Comparison of ENCODE assay signal across 12 cellular contexts in the genomic region with DNA sequence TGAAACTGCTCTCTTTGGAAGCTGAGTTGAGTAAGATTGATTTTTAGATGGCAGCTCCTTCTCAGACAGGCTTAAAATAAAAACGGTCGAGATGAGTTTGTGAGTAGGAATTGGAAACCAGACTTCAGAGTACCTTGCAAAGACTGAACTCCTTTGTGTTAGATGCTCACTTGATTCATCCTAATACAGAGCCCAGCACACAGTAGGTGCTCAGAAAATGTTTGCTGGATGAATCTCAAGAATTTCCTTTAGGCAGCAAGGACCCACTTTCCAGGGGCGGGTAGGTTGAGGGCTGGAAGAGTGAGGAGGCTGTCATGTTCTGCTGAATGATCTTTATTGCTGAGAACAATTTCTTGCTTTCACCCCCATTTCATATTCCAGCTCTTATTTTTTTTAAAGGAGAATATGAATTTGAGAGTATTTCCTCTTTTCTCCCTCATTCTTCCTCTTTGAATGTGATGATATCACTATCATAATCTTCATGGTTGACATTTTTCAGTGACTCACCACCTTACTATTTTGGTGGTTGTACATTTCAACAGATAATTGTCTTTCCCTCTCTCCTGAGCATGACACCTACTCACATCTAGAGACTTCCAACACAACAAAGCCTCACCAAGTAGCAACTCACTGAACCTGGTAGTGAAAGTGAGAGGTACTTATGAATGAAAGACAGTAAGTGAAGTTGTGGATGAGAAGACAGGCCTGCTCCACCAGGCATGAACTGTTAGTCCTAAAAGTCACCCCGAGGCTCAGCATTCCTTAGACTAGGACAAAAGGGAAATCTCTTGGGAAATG.
DNase-seq lines count a peak whose midpoint lies in the region; ATAC-seq and TF ChIP-seq lines count a peak whose summit lies in the region.
"Had no signal": no experiment of that assay in that cellular context is flagged by ENCODE, and none has a peak within 500 bp of the region (broad histone marks: within the 10 kb centered on the region; RNA-seq: fewer than 3 reads in every experiment).

No MANE protein-coding gene starts in this region.

- H3K4me3 Mint-ChIP-seq in brain: no peak overlapping the region
- H3K4me3 Mint-ChIP-seq: immature natural killer cell had no signal

- no peaks in the 10 kb centered on the region for H3K27me3 Mint-ChIP-seq in brain

- H3K36me3 Mint-ChIP-seq in brain: no peaks in the 10 kb centered on the region
- H3K36me3 Mint-ChIP-seq: immature natural killer cell had no signal

- TF ChIP-seq POLR2A in GM18505 (IDR thresholded peaks at IDR 0.05; ENCODE audit: borderline replicate concordance, extremely low read depth, insufficient read depth, insufficient read length): no peak

- peaks cover 48% of the 10 kb centered on the region for H3K4me1 Mint-ChIP-seq in brain

- H3K9me3 Mint-ChIP-seq in brain: peaks cover 0 to 2% (median 0%) of the 10 kb centered on the region in 5 experiments
- H3K9me3 Mint-ChIP-seq: immature natural killer cell had no signal

- TF ChIP-seq CTCF in brain (conservative IDR thresholded peaks at IDR 0.05): no peak

- peak; percentile 70 for DNase-seq in GM03348 (ENCODE audit: low spot score)
- DNase-seq in NOMO-1 treated with DMSO at 0.1 percent for 48 hours (lab: John Stamatoyannopoulos, UW; ENCODE audit: unreplicated experiment): peak; percentile 88
- peak; percentile 34 for DNase-seq in non-pigmented ciliary epithelial cell (ENCODE audit: low read depth)
- no peak for DNase-seq in activated effector memory CD4-positive, alpha-beta T cell treated with anti-CD3 and anti-CD28 coated beads, Interleukin-2, amount 50 U/mL, for 16 hours
- DNase-seq: amygdala, erythroblast, immature natural killer cell, SHP77 treated with DMSO at 0.1 percent for 48 hours had no signal

- ATAC-seq in esophagus mucosa (no peak), GM18505 (IDR thresholded peaks at IDR 0.05; ENCODE audit: unreplicated experiment) (no peak), HG03565 (IDR thresholded peaks at IDR 0.05; ENCODE audit: unreplicated experiment) (no peak)

- H3K27ac Mint-ChIP-seq in brain: peak overlapping the region in 3 of 5 experiments; percentile 13 to 80 (median 43)
- H3K27ac Mint-ChIP-seq: immature natural killer cell had no signal
